Comparison of ENCODE assay signal across 25 cellular contexts in genomic region chr15:34883042-34883441, GRCh38.
"Had no signal": no experiment of that assay in that cellular context is flagged by ENCODE, and none has a peak within 500 bp of the region (broad histone marks: within the 10 kb centered on the region; RNA-seq: fewer than 3 reads in every experiment).

No MANE protein-coding gene starts in this region.

- H3K27ac ChIP-seq: adrenal gland, ascending aorta, brain microvascular endothelial cell, gastroesophageal sphincter, hepatocyte, ovary, vagina had no signal

- DNase-seq: activated B cell treated with CpG ODN at 0.5 μM for 24 hours; activated CD8-positive, alpha-beta memory T cell treated with anti-CD3 and anti-CD28 coated beads, Interleukin-2, amount 10 ng/mL, durations not matched to agents 7 days and 5 days; activated CD8-positive, alpha-beta T cell treated with anti-CD3 and anti-CD28 coated beads, Interleukin-2, amount 10 ng/mL, durations not matched to agents 7 days and 5 days; activated naive CD4-positive, alpha-beta T cell treated with Interleukin-2 at 50 U/mL for 16 hours; activated naive CD8-positive, alpha-beta T cell treated with anti-CD3 and anti-CD28 coated beads for 36 hours; activated T-cell treated with anti-CD3 and anti-CD28 coated beads, Interleukin-2, amount 50 U/mL, for 48 hours; adrenal gland; cortex of kidney; effector memory CD8-positive, alpha-beta T cell; left cardiac atrium; left ventricle myocardium superior; naive B cell; ovary; retina; small intestine; stimulated activated CD4-positive, alpha-beta T cell treated with anti-CD3 and anti-CD28 coated beads, Interleukin-4, amount 100 ng/mL, for 24 hours; substantia nigra; T-helper 1 cell had no signal

- H3K4me3 ChIP-seq: adrenal gland, ascending aorta, gastroesophageal sphincter, hepatocyte, ovary, vagina had no signal

- H3K27me3 ChIP-seq: adrenal gland, ascending aorta, brain microvascular endothelial cell, gastroesophageal sphincter, hepatocyte, ovary, vagina had no signal

- H3K9me3 ChIP-seq: adrenal gland, ascending aorta, gastroesophageal sphincter, ovary, vagina had no signal

- H3K4me1 ChIP-seq: ascending aorta, gastroesophageal sphincter, vagina had no signal

- H3K36me3 ChIP-seq: ovary had no signal

- ATAC-seq: activated CD8-positive, alpha-beta memory T cell treated with anti-CD3 and anti-CD28 coated beads, Interleukin-2, amount 10 ng/mL, durations not matched to agents 7 days and 5 days; activated CD8-positive, alpha-beta T cell treated with anti-CD3 and anti-CD28 coated beads, Interleukin-2, amount 10 ng/mL, durations not matched to agents 7 days and 5 days; effector memory CD8-positive, alpha-beta T cell; gastroesophageal sphincter; left cardiac atrium; left ventricle myocardium superior; sciatic nerve; stimulated activated effector memory CD8-positive, alpha-beta T cell treated with anti-CD3 and anti-CD28 coated beads, Interleukin-12 subunit alpha, Interleukin-12 subunit beta, amount 100 ng/mL, for 72 hours had no signal
